8 cellular contexts compared by ENCODE assay signal in the genomic region with DNA sequence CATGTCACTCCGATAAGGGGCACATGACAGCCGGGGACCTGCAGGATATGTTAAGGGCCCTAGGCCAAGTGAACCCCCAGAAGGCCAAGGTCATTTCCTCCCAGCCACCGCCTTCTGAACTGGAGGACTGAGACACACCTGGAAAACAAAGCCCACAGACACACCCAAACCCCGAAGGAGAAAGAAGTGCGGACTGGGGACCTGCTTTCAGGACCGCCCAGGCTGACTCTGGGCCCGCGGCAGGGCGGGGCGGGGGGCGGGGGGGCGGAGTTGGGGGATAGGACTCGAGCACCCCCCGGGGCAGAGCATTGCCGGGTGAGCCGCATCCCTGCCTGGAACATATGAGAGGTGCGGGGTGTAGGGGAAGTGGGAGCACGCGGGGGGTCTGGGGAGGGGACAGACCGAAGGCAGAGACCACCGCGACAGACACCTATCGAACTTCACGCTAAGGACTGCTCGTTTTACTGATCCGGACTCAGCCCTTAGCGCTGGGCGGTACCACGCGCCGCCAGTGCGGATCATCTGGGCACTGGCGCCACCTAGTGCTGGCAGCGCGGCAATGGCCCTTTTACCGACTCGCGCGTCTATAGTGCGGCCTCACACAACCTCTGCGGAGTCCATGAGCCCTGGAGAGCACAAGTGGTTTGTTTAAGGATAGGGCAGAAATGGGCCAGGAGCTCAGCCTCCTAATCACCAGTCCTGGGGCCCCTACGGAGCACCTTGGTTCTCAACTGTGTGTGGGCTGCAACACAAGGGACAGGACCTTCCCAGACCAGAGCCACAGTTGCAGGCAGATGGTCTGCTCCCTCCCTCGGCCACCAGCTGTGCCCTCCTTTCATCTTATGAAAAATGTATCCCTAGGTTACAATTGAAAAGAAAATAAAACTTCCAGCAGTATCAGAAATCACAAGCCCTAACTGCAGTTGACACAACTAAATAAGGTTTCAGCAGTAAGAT.
A peak's percentile ranks its signal among the peaks of the same experiment; 100 is the strongest.
DNase-seq lines count a peak whose midpoint lies in the region; ATAC-seq and TF ChIP-seq lines count a peak whose summit lies in the region.

No MANE protein-coding gene starts in this region.

- peak overlapping the region; percentile 61 for H3K4me3 Mint-ChIP-seq in activated CD4-positive, alpha-beta memory T cell treated with anti-CD3 and anti-CD28 coated beads for 36 hours

- peaks cover 2% of the 10 kb centered on the region for H3K4me1 Mint-ChIP-seq in activated CD4-positive, alpha-beta memory T cell treated with anti-CD3 and anti-CD28 coated beads for 36 hours (ENCODE audit: low read depth)

- DNase-seq in NCI-H510A treated with DMSO at 0.1 percent for 48 hours (lab: John Stamatoyannopoulos, UW) (peak; percentile 85), dorsolateral prefrontal cortex (peak; percentile 66 to 85 (median 76)), lower lobe of right lung (peak; percentile 85)
- peak; percentile 80 for DNase-seq in activated CD4-positive, alpha-beta memory T cell treated with anti-CD3 and anti-CD28 coated beads for 36 hours
- DNase-seq in stimulated activated CD4-positive, alpha-beta T cell treated with anti-CD3 and anti-CD28 coated beads, TNF-alpha, amount 100 ng/mL, for 24 hours (ENCODE audit: low read depth in 3 of 3) = peak; percentile 60 to 74 (median 63)

- H3K27ac ChIP-seq in C4-2B (no peak overlapping the region), dorsolateral prefrontal cortex (peak overlapping the region in 1 of 59 donors; percentile 27), lower lobe of right lung (no peak overlapping the region)

- H3K27me3 Mint-ChIP-seq in activated CD4-positive, alpha-beta memory T cell treated with anti-CD3 and anti-CD28 coated beads for 36 hours = peaks cover 7% of the 10 kb centered on the region

- TF ChIP-seq CTCF in C4-2B (conservative IDR thresholded peaks at IDR 0.05) (peak; percentile 92), dorsolateral prefrontal cortex (IDR thresholded peaks at IDR 0.05 in 54 of 56, conservative IDR thresholded peaks at IDR 0.05 in 2 of 56; ENCODE audit: low read depth in 1 of 56, partially characterized antibody in 56 of 56) (peak; percentile 79 to 98 (median 93)), lower lobe of right lung (IDR thresholded peaks at IDR 0.05) (peak; percentile 95)

- CTCF ChIA-PET in activated CD4-positive, alpha-beta memory T cell treated with anti-CD3 and anti-CD28 coated beads for 36 hours (lab: Charles Lee) = interaction anchor here (0.6 to 3.1 kb wide), 6 partner anchors 10 to 280 kb away, joined by 3 to 13 read pairs (median 6); no protein-coding TSS in a partner anchor

- no peaks in the 10 kb centered on the region for H3K9me3 ChIP-seq in lower lobe of right lung

- H3K27ac Mint-ChIP-seq in activated CD4-positive, alpha-beta memory T cell treated with anti-CD3 and anti-CD28 coated beads for 36 hours = no peak overlapping the region

- no peaks in the 10 kb centered on the region for H3K36me3 Mint-ChIP-seq in activated CD4-positive, alpha-beta memory T cell treated with anti-CD3 and anti-CD28 coated beads for 36 hours

- peak overlapping the region; percentile 32 to 70 (median 49) for H3K4me3 ChIP-seq in dorsolateral prefrontal cortex
- peak overlapping the region; percentile 53 for H3K4me3 ChIP-seq in lower lobe of right lung

- H3K36me3 ChIP-seq in lower lobe of right lung = no peaks in the 10 kb centered on the region

- peak; percentile 96 for ATAC-seq in GM19324 (IDR thresholded peaks at IDR 0.05; ENCODE audit: low FRiP score, unreplicated experiment)
- ATAC-seq in HG03439 (IDR thresholded peaks at IDR 0.05; ENCODE audit: unreplicated experiment) = peak; percentile 98
- ATAC-seq in lower lobe of right lung = peak; percentile 97 to 99

- peaks cover 0 to 3% (median 0%) of the 10 kb centered on the region in 45 donors for H3K27me3 ChIP-seq in dorsolateral prefrontal cortex
- no peaks in the 10 kb centered on the region for H3K27me3 ChIP-seq in lower lobe of right lung (ENCODE audit: low read depth)

- intact Hi-C loops in activated CD4-positive, alpha-beta memory T cell treated with anti-CD3 and anti-CD28 coated beads for 36 hours (cut with micrococcal nuclease) = loop anchor here (1.0 to 10.0 kb wide), 5 partner anchors 87 to 1215 kb away; no protein-coding TSS in a partner anchor
- intact Hi-C loops in dorsolateral prefrontal cortex (cut with DNase I) (loop anchor here in 1 of 2 donors (5.0 to 10.0 kb wide), 3 partner anchors 113 to 463 kb away; no protein-coding TSS in a partner anchor), lower lobe of right lung (cut with DNase I) (no loop called here)

- H3K9me3 Mint-ChIP-seq in activated CD4-positive, alpha-beta memory T cell treated with anti-CD3 and anti-CD28 coated beads for 36 hours = no peaks in the 10 kb centered on the region

- POLR2A ChIA-PET in activated CD4-positive, alpha-beta memory T cell treated with anti-CD3 and anti-CD28 coated beads for 36 hours (lab: Charles Lee) = no interaction called here

- H3K4me1 ChIP-seq in lower lobe of right lung = no peaks in the 10 kb centered on the region
